2 cellular contexts compared by ENCODE assay signal in the genomic region with DNA sequence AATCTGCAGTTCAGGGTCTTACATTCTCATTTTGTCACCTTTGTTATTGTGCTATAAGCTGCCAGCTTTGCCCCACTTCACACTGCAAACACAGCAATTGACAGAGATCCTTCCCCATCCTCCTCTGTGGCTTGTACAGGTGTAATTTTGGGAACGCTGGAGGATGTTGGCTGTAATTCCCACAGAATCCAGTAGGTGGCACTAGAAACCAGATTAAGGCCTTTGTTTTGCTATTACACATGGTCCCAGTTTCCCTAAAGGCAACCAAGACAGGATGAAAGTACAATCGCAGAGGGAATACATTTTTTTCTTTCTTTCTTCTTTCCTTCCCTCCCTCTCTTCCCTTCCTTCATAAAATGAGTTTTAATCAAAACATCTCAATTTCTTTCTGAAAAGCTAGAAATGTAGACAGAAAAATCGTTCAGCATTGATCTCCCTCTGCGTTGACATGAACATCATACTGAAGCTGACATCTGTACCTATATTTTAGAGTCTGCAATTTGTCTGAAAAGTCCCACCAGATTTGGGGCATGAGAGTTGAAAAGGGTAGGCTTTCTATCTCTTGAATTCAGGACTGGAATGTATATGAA.
TF ChIP-seq lines count a peak whose summit lies in the region.

No MANE protein-coding gene starts in this region.

TF ChIP-seq in GM23338, 12 proteins besides CTCF, POLR2A, EP300 and RAD21:
- TF ChIP-seq ZNF114 (CRISPR knock-in tag; IDR thresholded peaks at IDR 0.05) (no peak), ZNF331 (CRISPR knock-in tag; IDR thresholded peaks at IDR 0.05; ENCODE audit: low read depth) (no peak), JUNB (IDR thresholded peaks at IDR 0.05; ENCODE audit: unreplicated experiment) (no peak), EZH2 (IDR thresholded peaks at IDR 0.05; ENCODE audit: low read depth, unreplicated experiment) (no peak)
- TF ChIP-seq, protein P1, sequence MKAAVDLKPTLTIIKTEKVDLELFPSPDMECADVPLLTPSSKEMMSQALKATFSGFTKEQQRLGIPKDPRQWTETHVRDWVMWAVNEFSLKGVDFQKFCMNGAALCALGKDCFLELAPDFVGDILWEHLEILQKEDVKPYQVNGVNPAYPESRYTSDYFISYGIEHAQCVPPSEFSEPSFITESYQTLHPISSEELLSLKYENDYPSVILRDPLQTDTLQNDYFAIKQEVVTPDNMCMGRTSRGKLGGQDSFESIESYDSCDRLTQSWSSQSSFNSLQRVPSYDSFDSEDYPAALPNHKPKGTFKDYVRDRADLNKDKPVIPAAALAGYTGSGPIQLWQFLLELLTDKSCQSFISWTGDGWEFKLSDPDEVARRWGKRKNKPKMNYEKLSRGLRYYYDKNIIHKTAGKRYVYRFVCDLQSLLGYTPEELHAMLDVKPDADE (IDR thresholded peaks at IDR 0.05), result no peak
TF ChIP-seq in GM23338: peak in this region for 0.

TF ChIP-seq in endothelial cell of umbilical vein, 7 proteins besides CTCF, POLR2A, EP300 and RAD21:
- TF ChIP-seq, protein P2, sequence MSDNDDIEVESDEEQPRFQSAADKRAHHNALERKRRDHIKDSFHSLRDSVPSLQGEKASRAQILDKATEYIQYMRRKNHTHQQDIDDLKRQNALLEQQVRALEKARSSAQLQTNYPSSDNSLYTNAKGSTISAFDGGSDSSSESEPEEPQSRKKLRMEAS (IDR thresholded peaks at IDR 0.05; ENCODE audit: insufficient read depth, insufficient read length), result no peak
- no peak for TF ChIP-seq FOS (IDR thresholded peaks at IDR 0.05; ENCODE audit: borderline replicate concordance, insufficient read depth, low read length)
- no peak for TF ChIP-seq MYC (IDR thresholded peaks at IDR 0.05; ENCODE audit: low read depth, low read length)
- TF ChIP-seq GATA2 (IDR thresholded peaks at IDR 0.05; ENCODE audit: insufficient read depth, insufficient read length, low read depth, low read length), result no peak
